ENCODE assay signal across 27 cellular contexts in the genomic region with DNA sequence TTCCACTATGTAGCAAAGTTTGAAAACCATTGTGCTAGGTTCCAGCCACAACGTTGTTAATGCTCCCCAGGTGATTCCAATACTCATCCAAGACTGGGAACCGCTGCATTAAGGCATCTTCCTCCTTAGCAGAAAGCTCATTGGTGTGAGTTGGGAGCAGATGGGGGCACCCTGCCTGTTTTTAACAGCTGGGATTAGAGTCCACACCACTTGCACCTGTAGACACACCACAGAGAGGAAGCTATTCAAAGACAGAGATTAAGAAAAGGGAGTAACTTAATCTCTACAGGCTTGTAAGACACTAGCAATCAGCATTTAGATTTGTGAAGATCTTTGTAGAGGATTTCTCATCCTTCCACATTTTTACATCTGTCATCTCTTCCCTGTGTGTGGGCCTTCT.
"Had no signal": no experiment of that assay in that cellular context is flagged by ENCODE, and none has a peak within 500 bp of the region (broad histone marks: within the 10 kb centered on the region; RNA-seq: fewer than 3 reads in every experiment).

No MANE protein-coding gene starts in this region.

- H3K9me3 ChIP-seq: gastrocnemius medialis, heart left ventricle, left lung, prostate gland, right atrium auricular region, stomach, thyroid gland, vagina had no signal

- H3K4me3 ChIP-seq: gastrocnemius medialis, heart left ventricle, hepatocyte, left lung, prostate gland, right atrium auricular region, smooth muscle cell, stomach, thyroid gland, vagina had no signal

- H3K36me3 Mint-ChIP-seq: naive thymus-derived CD4-positive, alpha-beta T cell had no signal

- H3K36me3 ChIP-seq: gastrocnemius medialis, heart left ventricle, left lung, prostate gland, right atrium auricular region, stomach, thyroid gland, vagina had no signal

- H3K27me3 Mint-ChIP-seq: dendritic cell treated with granulocyte-macrophage colony-stimulating factor and Interleukin-4, amounts not matched to agents 40 ng/mL and 50 ng/mL, for 4 days had no signal

- DNase-seq: effector CD8-positive, alpha-beta T cell; endodermal cell; foreskin fibroblast; gastrocnemius medialis; heart left ventricle; kidney; left lung; mesenchymal stem cell; midbrain; naive thymus-derived CD4-positive, alpha-beta T cell; nucleus accumbens; stimulated activated CD4-positive, alpha-beta T cell treated with anti-CD3 and anti-CD28 coated beads, Interleukin-12 subunit alpha, Interleukin-12 subunit beta, amount 100 ng/mL, for 4 hours; stimulated activated CD4-positive, alpha-beta T cell treated with anti-CD3 and anti-CD28 coated beads, Interleukin-1b, Interleukin-23, amount 100 ng/mL, for 48 hours; stimulated activated CD4-positive, alpha-beta T cell treated with anti-CD3 and anti-CD28 coated beads, Interleukin-4, amount 100 ng/mL, for 1 hour; stimulated activated CD8-positive, alpha-beta memory T cell treated with anti-CD3 and anti-CD28 coated beads, Interleukin-4, amount 100 ng/mL, for 48 hours; stimulated activated naive CD4-positive, alpha-beta T cell treated with Interleukin-2 at 50 U/mL for 16 hours; stomach; thyroid gland; trophoblast cell had no signal

- H3K4me3 Mint-ChIP-seq: dendritic cell treated with granulocyte-macrophage colony-stimulating factor and Interleukin-4, amounts not matched to agents 40 ng/mL and 50 ng/mL, for 4 days; endodermal cell; naive thymus-derived CD4-positive, alpha-beta T cell; nephron had no signal

- H3K27ac Mint-ChIP-seq: dendritic cell treated with granulocyte-macrophage colony-stimulating factor and Interleukin-4, amounts not matched to agents 40 ng/mL and 50 ng/mL, for 4 days; endodermal cell; naive thymus-derived CD4-positive, alpha-beta T cell; nephron had no signal

- H3K27me3 ChIP-seq: gastrocnemius medialis, heart left ventricle, hepatocyte, left lung, right atrium auricular region, stomach, thyroid gland, vagina had no signal

- H3K9me3 Mint-ChIP-seq: dendritic cell treated with granulocyte-macrophage colony-stimulating factor and Interleukin-4, amounts not matched to agents 40 ng/mL and 50 ng/mL, for 4 days had no signal

- H3K4me1 ChIP-seq: gastrocnemius medialis, heart left ventricle, left lung, prostate gland, right atrium auricular region, thyroid gland had no signal

- H3K27ac ChIP-seq: epithelial cell of prostate, gastrocnemius medialis, heart left ventricle, hepatocyte, left lung, prostate gland, right atrium auricular region, stomach, thyroid gland, vagina had no signal
